ENCODE assay signal across 1 cellular context in the genomic region with DNA sequence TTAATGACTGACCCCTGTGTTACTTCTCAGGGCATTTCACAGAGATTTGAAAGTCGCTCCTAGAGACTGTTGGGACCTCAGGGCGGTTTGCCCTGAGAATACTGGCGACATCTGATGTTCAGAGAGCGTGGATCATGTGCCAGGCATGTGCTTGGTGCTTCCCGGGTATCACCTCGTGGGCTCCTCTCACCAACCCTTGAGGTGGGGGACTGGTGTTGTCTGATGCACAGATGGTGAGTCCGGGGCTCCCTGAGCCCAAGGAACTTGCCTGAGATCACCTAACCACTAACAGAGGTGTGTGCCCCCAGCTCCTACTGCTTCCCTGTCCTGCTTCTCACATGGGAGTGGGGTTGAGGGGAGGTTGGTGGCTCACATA.
TF ChIP-seq lines count a peak whose summit lies in the region.

No MANE protein-coding gene starts in this region.

TF ChIP-seq in IMR-90, 13 proteins besides CTCF, POLR2A, EP300 and RAD21 (continued from another document):
- TF ChIP-seq, protein P1, sequence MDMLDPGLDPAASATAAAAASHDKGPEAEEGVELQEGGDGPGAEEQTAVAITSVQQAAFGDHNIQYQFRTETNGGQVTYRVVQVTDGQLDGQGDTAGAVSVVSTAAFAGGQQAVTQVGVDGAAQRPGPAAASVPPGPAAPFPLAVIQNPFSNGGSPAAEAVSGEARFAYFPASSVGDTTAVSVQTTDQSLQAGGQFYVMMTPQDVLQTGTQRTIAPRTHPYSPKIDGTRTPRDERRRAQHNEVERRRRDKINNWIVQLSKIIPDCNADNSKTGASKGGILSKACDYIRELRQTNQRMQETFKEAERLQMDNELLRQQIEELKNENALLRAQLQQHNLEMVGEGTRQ (IDR thresholded peaks at IDR 0.05; ENCODE audit: low read depth, low read length) = no peak
TF ChIP-seq in IMR-90: peak in this region for 0.
